8 cellular contexts compared by ENCODE assay signal in the genomic region with DNA sequence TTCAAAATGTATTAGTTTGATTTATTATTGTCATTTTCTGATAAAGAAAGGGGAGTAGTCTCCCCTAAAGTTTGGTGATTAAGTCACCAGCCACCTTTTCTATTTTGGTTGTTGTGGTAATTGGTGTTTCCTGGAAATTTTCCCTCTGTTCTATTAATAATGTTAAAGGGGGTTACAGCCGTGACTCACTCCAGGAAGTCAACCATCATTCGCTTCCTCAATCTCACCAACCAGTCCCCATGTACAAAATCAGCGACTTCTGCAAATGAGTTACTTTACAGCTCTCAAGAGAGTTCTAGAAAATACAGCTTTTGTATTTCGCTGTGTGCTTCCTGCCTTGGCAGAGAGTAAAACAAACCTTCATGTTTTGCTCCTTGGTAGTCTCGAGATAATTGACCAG.
DNase-seq lines count a peak whose midpoint lies in the region; ATAC-seq, FAIRE-seq and TF ChIP-seq lines count a peak whose summit lies in the region.

No MANE protein-coding gene starts in this region.

- H3K36me3 ChIP-seq in pancreas: no peaks in the 10 kb centered on the region

- no peak overlapping the region for H3K4me3 ChIP-seq in pancreas

- H3K4me3 Mint-ChIP-seq in activated naive CD4-positive, alpha-beta T cell treated with anti-CD3 and anti-CD28 coated beads, Interleukin-2, amount 10 ng/mL, durations not matched to agents 7 days and 5 days: peak overlapping the region; percentile 6

- FAIRE-seq in pancreas (lab: Jason Lieb, UNC): peak; percentile 5

- peak; percentile 91 for ATAC-seq in GM21576 (IDR thresholded peaks at IDR 0.05; ENCODE audit: unreplicated experiment)
- peak in 3 of 4 donors; percentile 66 to 87 (median 76) for ATAC-seq in pancreas

- CTCF ChIA-PET in activated naive CD4-positive, alpha-beta T cell treated with anti-CD3 and anti-CD28 coated beads, Interleukin-2, amount 10 ng/mL, durations not matched to agents 7 days and 5 days (lab: Charles Lee): interaction anchor here (0.6 kb wide), 1 partner anchor 698 kb away, joined by 3 read pairs; no protein-coding TSS in a partner anchor

- H3K27ac Mint-ChIP-seq in activated naive CD4-positive, alpha-beta T cell treated with anti-CD3 and anti-CD28 coated beads, Interleukin-2, amount 10 ng/mL, durations not matched to agents 7 days and 5 days: peak overlapping the region; percentile 92

- H3K36me3 Mint-ChIP-seq in activated naive CD4-positive, alpha-beta T cell treated with anti-CD3 and anti-CD28 coated beads, Interleukin-2, amount 10 ng/mL, durations not matched to agents 7 days and 5 days: peaks cover 44% of the 10 kb centered on the region

- in situ Hi-C loops in KBM-7 (cut with MboI; ENCODE audit: low pct_unique_long_range_greater_than_20kb, low sequenced_read_pairs) (no loop called here), ACHN (cut with HindIII; ENCODE audit: low pct_ligation_motif_present, low pct_unique_long_range_greater_than_20kb, low sequenced_read_pairs) (no loop called here)

- WGBS in pancreas, 2 donors: 77 to 78% methylated on average over 5 of the region's 5 CpGs

- DNase-seq in GM10266 (ENCODE audit: extremely low spot score) (peak; percentile 17), KBM-7 (peak; percentile 89), pancreas (peak in 1 of 6 donors; percentile 23), NCI-H345 (lab: John Stamatoyannopoulos, UW) (no peak), ACHN (no peak), HuH-7 (ENCODE audit: low spot score) (no peak)
- peak; percentile 44 for DNase-seq in activated naive CD4-positive, alpha-beta T cell treated with anti-CD3 and anti-CD28 coated beads, Interleukin-2, amount 10 ng/mL, durations not matched to agents 7 days and 5 days

- no peaks in the 10 kb centered on the region for H3K9me3 Mint-ChIP-seq in activated naive CD4-positive, alpha-beta T cell treated with anti-CD3 and anti-CD28 coated beads, Interleukin-2, amount 10 ng/mL, durations not matched to agents 7 days and 5 days

- peak overlapping the region in 3 of 4 donors; percentile 24 to 61 (median 60) for H3K27ac ChIP-seq in pancreas

- TF ChIP-seq CTCF in GM10266 (IDR thresholded peaks at IDR 0.05; ENCODE audit: control insufficient read depth, insufficient read depth, low read depth, missing control alignments) (no peak), pancreas (IDR thresholded peaks at IDR 0.05) (no peak)

- H3K9me3 ChIP-seq in pancreas: no peaks in the 10 kb centered on the region

- intact Hi-C loops in pancreas (cut with DNase I): no loop called here

- peaks cover 11 to 24% (median 15%) of the 10 kb centered on the region in 3 donors for H3K4me1 ChIP-seq in pancreas

- no peaks in the 10 kb centered on the region for H3K27me3 Mint-ChIP-seq in activated naive CD4-positive, alpha-beta T cell treated with anti-CD3 and anti-CD28 coated beads, Interleukin-2, amount 10 ng/mL, durations not matched to agents 7 days and 5 days

- H3K27me3 ChIP-seq in pancreas: no peaks in the 10 kb centered on the region

- peaks cover 45% of the 10 kb centered on the region for H3K4me1 Mint-ChIP-seq in activated naive CD4-positive, alpha-beta T cell treated with anti-CD3 and anti-CD28 coated beads, Interleukin-2, amount 10 ng/mL, durations not matched to agents 7 days and 5 days

Comparison
In these comparisons a context has a peak if more than half of its experiments do, and no peak if none do; other contexts are left out.
1. DNase-seq: peak in GM10266 (single experiment), KBM-7 (single experiment) and activated naive CD4-positive, alpha-beta T cell treated with anti-CD3 and anti-CD28 coated beads, Interleukin-2, amount 10 ng/mL, durations not matched to agents 7 days and 5 days (single experiment); none in NCI-H345 (single experiment), ACHN (single experiment) and HuH-7 (single experiment).